13 cellular contexts compared by ENCODE assay signal in genomic region chrX:10050481-10050880, GRCh38.
DNase-seq lines count a peak whose midpoint lies in the region; ATAC-seq, FAIRE-seq and TF ChIP-seq lines count a peak whose summit lies in the region.
"Had no signal": no experiment of that assay in that cellular context is flagged by ENCODE, and none has a peak within 500 bp of the region (broad histone marks: within the 10 kb centered on the region; RNA-seq: fewer than 3 reads in every experiment).

No MANE protein-coding gene starts in this region.

- H3K27me3 ChIP-seq in H7 (ENCODE audit: control insufficient read depth, insufficient read depth, low read length) (no peaks in the 10 kb centered on the region), NT2/D1 (ENCODE audit: insufficient read depth, insufficient read length) (no peaks in the 10 kb centered on the region), endothelial cell of umbilical vein (ENCODE audit: control insufficient read depth in 2 of 2, insufficient read depth in 2 of 2, low read length in 2 of 2) (no peaks in the 10 kb centered on the region)
- H3K27me3 ChIP-seq: BE2C had no signal

- H3K9me1 ChIP-seq in endothelial cell of umbilical vein (replicated peaks; ENCODE audit: control insufficient read depth, extremely low read depth, insufficient read depth, low read length), result no peaks in the 10 kb centered on the region

- H3K4me3 ChIP-seq in H7 (ENCODE audit: insufficient read depth, low read depth, low read length), result no peak overlapping the region
- H3K4me3 ChIP-seq in NT2/D1 (ENCODE audit: insufficient read length, low read depth), result no peak overlapping the region
- H3K4me3 ChIP-seq in endothelial cell of umbilical vein (replicated peaks in 1 of 3; ENCODE audit: insufficient read depth in 1 of 3, low read depth in 1 of 3, low read length in 3 of 3), result no peak overlapping the region

- no peak for ATAC-seq in GM21367 (IDR thresholded peaks at IDR 0.05; ENCODE audit: unreplicated experiment)
- no peak for ATAC-seq in HG03469 (IDR thresholded peaks at IDR 0.05; ENCODE audit: unreplicated experiment)

- intact Hi-C loops in endothelial cell of umbilical vein (cut with micrococcal nuclease), result loop anchor here (1.0 to 2.0 kb wide), 2 partner anchors 56 to 69 kb away; no protein-coding TSS in a partner anchor

- TF ChIP-seq CTCF in endothelial cell of umbilical vein (IDR thresholded peaks at IDR 0.05; ENCODE audit: extremely low read depth in 1 of 2, insufficient read depth in 1 of 2, low read depth in 1 of 2, low read length in 2 of 2) (no peak), mesothelial cell of epicardium (IDR thresholded peaks at IDR 0.05; ENCODE audit: unreplicated experiment) (no peak)

- H3K4me1 Mint-ChIP-seq in mesothelial cell of epicardium, result peaks cover 36% of the 10 kb centered on the region

- no peaks in the 10 kb centered on the region for H3K36me3 ChIP-seq in H7 (replicated peaks; ENCODE audit: control insufficient read depth, insufficient read depth, low read length)
- H3K36me3 ChIP-seq in NT2/D1 (ENCODE audit: insufficient read depth, insufficient read length, low read length), result peaks cover 20% of the 10 kb centered on the region
- peaks cover 0 to 2% of the 10 kb centered on the region in 2 experiments for H3K36me3 ChIP-seq in endothelial cell of umbilical vein (ENCODE audit: control insufficient read depth in 2 of 2, extremely low read depth in 1 of 2, insufficient read depth in 2 of 2, low read length in 2 of 2)
- H3K36me3 ChIP-seq: BE2C had no signal

- H3K9me3 ChIP-seq in NT2/D1 (ENCODE audit: insufficient read depth, low read length) (peaks cover 6% of the 10 kb centered on the region; the same call in 1 of the 2 replicates), endothelial cell of umbilical vein (replicated peaks; ENCODE audit: control insufficient read depth, insufficient read depth, low read length) (no peaks in the 10 kb centered on the region)
- H3K9me3 ChIP-seq: BE2C had no signal

- peak overlapping the region; percentile 14 for H3K27ac Mint-ChIP-seq in mesothelial cell of epicardium
- H3K27ac Mint-ChIP-seq: activated naive CD4-positive, alpha-beta T cell treated with anti-CD3 and anti-CD28 coated beads, Interleukin-2, amount 10 ng/mL, durations not matched to agents 7 days and 5 days; immature natural killer cell; progenitor cell of endocrine pancreas had no signal

- H3K4me2 ChIP-seq in endothelial cell of umbilical vein (ENCODE audit: insufficient read depth, low read length), result no peak overlapping the region

- H3K36me3 Mint-ChIP-seq in mesothelial cell of epicardium, result peaks cover 10% of the 10 kb centered on the region
- H3K36me3 Mint-ChIP-seq: activated naive CD4-positive, alpha-beta T cell treated with anti-CD3 and anti-CD28 coated beads, Interleukin-2, amount 10 ng/mL, durations not matched to agents 7 days and 5 days; immature natural killer cell had no signal

- CTCF ChIA-PET in endothelial cell of umbilical vein (lab: Charles Lee), result interaction anchor here (0.8 to 1.3 kb wide), 3 partner anchors 11 to 69 kb away, joined by 3 read pairs; no protein-coding TSS in a partner anchor

- H3K27me3 Mint-ChIP-seq in mesothelial cell of epicardium (ENCODE audit: low read depth), result no peaks in the 10 kb centered on the region
- H3K27me3 Mint-ChIP-seq: activated naive CD4-positive, alpha-beta T cell treated with anti-CD3 and anti-CD28 coated beads, Interleukin-2, amount 10 ng/mL, durations not matched to agents 7 days and 5 days; progenitor cell of endocrine pancreas had no signal

- TF ChIP-seq POLR2A in endothelial cell of umbilical vein (IDR thresholded peaks at IDR 0.05; ENCODE audit: low read depth, low read length) (no peak), H54 (IDR thresholded peaks at IDR 0.05; ENCODE audit: low read depth, low read length) (no peak)

- H3K4me1 ChIP-seq in NT2/D1 (ENCODE audit: insufficient read depth, insufficient read length) (peaks cover 20% of the 10 kb centered on the region), endothelial cell of umbilical vein (ENCODE audit: control insufficient read depth, extremely low read depth, insufficient read depth, low read length) (peaks cover 66% of the 10 kb centered on the region)
- H3K4me1 ChIP-seq: BE2C had no signal

- POLR2A ChIA-PET in endothelial cell of umbilical vein (lab: Charles Lee), result no interaction called here

- H3K9ac ChIP-seq in NT2/D1 (ENCODE audit: insufficient read length, low read depth), result no peak overlapping the region
- H3K9ac ChIP-seq in endothelial cell of umbilical vein (replicated peaks; ENCODE audit: extremely low read depth, insufficient read depth, low read length), result no peak overlapping the region

- DNase-seq in H7 (peak; percentile 76), NT2/D1 (ENCODE audit: low read depth, low spot score) (peak; percentile 77), endothelial cell of umbilical vein (ENCODE audit: low read depth, low spot score) (peak; percentile 23), mesothelial cell of epicardium (ENCODE audit: low spot score in 2 of 2, unreplicated experiment in 2 of 2) (no peak), SHP77 treated with DMSO at 0.1 percent for 48 hours (lab: John Stamatoyannopoulos, UW) (no peak), H54 (ENCODE audit: insufficient read length, low spot score) (no peak)
- DNase-seq: activated naive CD4-positive, alpha-beta T cell treated with anti-CD3 and anti-CD28 coated beads, Interleukin-2, amount 10 ng/mL, durations not matched to agents 7 days and 5 days; BE2C; immature natural killer cell; stimulated activated CD4-positive, alpha-beta T cell treated with anti-CD3 and anti-CD28 coated beads, Interleukin-1b, Interleukin-23, amount 100 ng/mL, for 48 hours had no signal

- H3K9me3 Mint-ChIP-seq in mesothelial cell of epicardium, result peaks cover 10% of the 10 kb centered on the region
- H3K9me3 Mint-ChIP-seq: activated naive CD4-positive, alpha-beta T cell treated with anti-CD3 and anti-CD28 coated beads, Interleukin-2, amount 10 ng/mL, durations not matched to agents 7 days and 5 days; immature natural killer cell had no signal

- H4K20me1 ChIP-seq in endothelial cell of umbilical vein (replicated peaks; ENCODE audit: control insufficient read depth, extremely low read depth, insufficient read depth, low read length), result no peaks in the 10 kb centered on the region

- H3K4me3 Mint-ChIP-seq in mesothelial cell of epicardium, result no peak overlapping the region
- H3K4me3 Mint-ChIP-seq: activated naive CD4-positive, alpha-beta T cell treated with anti-CD3 and anti-CD28 coated beads, Interleukin-2, amount 10 ng/mL, durations not matched to agents 7 days and 5 days; immature natural killer cell had no signal

- no peak overlapping the region for H2AFZ ChIP-seq in endothelial cell of umbilical vein (ENCODE audit: low read depth, low read length)

- no TSS peak for BruUV-seq in endothelial cell of umbilical vein (replicated peaks; lab: Mats Ljungman, UMichigan)

- FAIRE-seq in endothelial cell of umbilical vein (lab: Jason Lieb, UNC) (no peak), H54 (lab: Jason Lieb, UNC) (no peak)

- H3K27ac ChIP-seq in endothelial cell of umbilical vein (ENCODE audit: insufficient read depth, low read depth, low read length), result no peak overlapping the region

- dilution Hi-C loops in endothelial cell of umbilical vein (cut with MboI; ENCODE audit: extremely low pct_ligation_motif_present, low sequenced_read_pairs), result no loop called here

- H3K79me2 ChIP-seq in endothelial cell of umbilical vein (ENCODE audit: control insufficient read depth, insufficient read depth, low read length), result peaks cover 53% of the 10 kb centered on the region

TF ChIP-seq in endothelial cell of umbilical vein, 7 proteins besides CTCF, POLR2A, EP300 and RAD21:
- TF ChIP-seq POLR2AphosphoS5 (IDR thresholded peaks at IDR 0.05; ENCODE audit: insufficient read depth, low read depth, low read length), result no peak

Comparison
In these comparisons a context has a peak if more than half of its experiments do, and no peak if none do; other contexts are left out.
1. DNase-seq: peak in H7 (single experiment), NT2/D1 (single experiment) and endothelial cell of umbilical vein (single experiment); none in mesothelial cell of epicardium (0 of 2), SHP77 treated with DMSO at 0.1 percent for 48 hours (single experiment) and H54 (single experiment).